ENCODE assay signal across 26 cellular contexts in genomic region chr7:132090444-132090843, GRCh38.
A peak's percentile ranks its signal among the peaks of the same experiment; 100 is the strongest.
DNase-seq lines count a peak whose midpoint lies in the region; ATAC-seq and TF ChIP-seq lines count a peak whose summit lies in the region.
"Had no signal": no experiment of that assay in that cellular context is flagged by ENCODE, and none has a peak within 500 bp of the region (broad histone marks: within the 10 kb centered on the region; RNA-seq: fewer than 3 reads in every experiment).

No MANE protein-coding gene starts in this region.

- DNase-seq in LHCN-M2 (ENCODE audit: low read depth) (peak; percentile 12), OCI-M1 (lab: John Stamatoyannopoulos, UW) (peak; percentile 1), fibroblast of mammary gland (ENCODE audit: low read depth) (peak; percentile 29), NCI-H446 (lab: John Stamatoyannopoulos, UW) (no peak), glutamatergic neuron (no peak), NCI-H524 (lab: John Stamatoyannopoulos, UW) (no peak)
- DNase-seq: AML-193; CD4-positive, alpha-beta T cell; HFFc6; Karpas-422; NCI-H1092 treated with DMSO at 0.1 percent for 48 hours; NCI-H1436; NCI-H187; NCI-H2171 treated with DMSO at 0.1 percent for 48 hours; NCI-H345; NCI-H524 treated with DMSO at 0.1 percent for 48 hours; NCI-H82; NK-92 treated with Interleukin-12 subunit alpha and Interleukin-12 subunit beta, amount 100 ng/mL, for 24 hours; PC-9; SJCRH30 had no signal

- peaks cover 3% of the 10 kb centered on the region for H3K9me3 Mint-ChIP-seq in glutamatergic neuron (ENCODE audit: unreplicated experiment)
- H3K9me3 Mint-ChIP-seq: CD4-positive, alpha-beta T cell; GM23338; HFFc6 had no signal

- no peak for TF ChIP-seq CTCF in fibroblast of mammary gland (conservative IDR thresholded peaks at IDR 0.05; ENCODE audit: control insufficient read depth, insufficient read depth, low read depth, low read length)
- TF ChIP-seq CTCF in glutamatergic neuron (IDR thresholded peaks at IDR 0.05; ENCODE audit: partially characterized antibody, unreplicated experiment): no peak

- H3K27me3 Mint-ChIP-seq in glutamatergic neuron (ENCODE audit: unreplicated experiment): peaks cover 6% of the 10 kb centered on the region

- no peak overlapping the region for H3K4me3 Mint-ChIP-seq in glutamatergic neuron (ENCODE audit: unreplicated experiment)
- H3K4me3 Mint-ChIP-seq: CD4-positive, alpha-beta T cell; GM23338; HFFc6 had no signal

- H3K36me3 Mint-ChIP-seq in glutamatergic neuron (ENCODE audit: unreplicated experiment): no peaks in the 10 kb centered on the region

- ATAC-seq in HG03139 (IDR thresholded peaks at IDR 0.05; ENCODE audit: unreplicated experiment): no peak
- ATAC-seq: A549, GM23338, Right ventricle myocardium inferior had no signal

- no peak overlapping the region for H3K4me3 ChIP-seq in fibroblast of mammary gland (ENCODE audit: control insufficient read depth, low read depth, low read length)
- H3K4me3 ChIP-seq: A549; BLaER1 treated with 17β-estradiol and CSF1 and Interleukin-3, amounts not matched to agents 10 nM and 100 nM; GM23338; HAP-1; PC-9; SJCRH30 had no signal

- no peak overlapping the region for H3K27ac Mint-ChIP-seq in glutamatergic neuron (ENCODE audit: unreplicated experiment)
- H3K27ac Mint-ChIP-seq: CD4-positive, alpha-beta T cell; GM23338; HFFc6 had no signal

- peaks cover 7% of the 10 kb centered on the region for H3K4me1 Mint-ChIP-seq in glutamatergic neuron (ENCODE audit: low read depth, unreplicated experiment)
- H3K4me1 Mint-ChIP-seq: GM23338 had no signal

Comparison
In these comparisons a context has a peak if more than half of its experiments do, and no peak if none do; other contexts are left out.
1. DNase-seq: peak in LHCN-M2 (single experiment), OCI-M1 (single experiment) and fibroblast of mammary gland (single experiment); none in NCI-H446 (0 of 2), glutamatergic neuron (single experiment) and NCI-H524 (0 of 2).